15 cellular contexts compared by ENCODE assay signal in genomic region chr1:171467626-171468025, GRCh38.
"Had no signal": no experiment of that assay in that cellular context is flagged by ENCODE, and none has a peak within 500 bp of the region (broad histone marks: within the 10 kb centered on the region; RNA-seq: fewer than 3 reads in every experiment).

No MANE protein-coding gene starts in this region.

- H3K4me3 Mint-ChIP-seq: activated CD4-positive, alpha-beta T cell treated with anti-CD3 and anti-CD28 coated beads, Interleukin-2, amount 10 ng/mL, durations not matched to agents 7 days and 5 days; activated naive CD8-positive, alpha-beta T cell treated with anti-CD3 and anti-CD28 coated beads for 36 hours; activated T-helper 1 cell treated with anti-CD3 and anti-CD28 coated beads, Interleukin-12 subunit alpha, Interleukin-12 subunit beta, Interleukin-2, Interleukin-4 antibody, amounts not matched to agents 30 ng/mL and 10 ng/mL and 1 ng/mL, durations not matched to agents 14 hours and 24 hours and 36 hours; natural killer cell had no signal

- H3K27ac Mint-ChIP-seq: activated naive CD8-positive, alpha-beta T cell treated with anti-CD3 and anti-CD28 coated beads for 36 hours; activated T-helper 1 cell treated with anti-CD3 and anti-CD28 coated beads, Interleukin-12 subunit alpha, Interleukin-12 subunit beta, Interleukin-2, Interleukin-4 antibody, amounts not matched to agents 30 ng/mL and 10 ng/mL and 1 ng/mL, durations not matched to agents 14 hours and 24 hours and 36 hours; natural killer cell had no signal

- H3K27ac ChIP-seq: SJCRH30, transverse colon had no signal

- H3K36me3 Mint-ChIP-seq: activated naive CD8-positive, alpha-beta T cell treated with anti-CD3 and anti-CD28 coated beads for 36 hours; natural killer cell had no signal

- H3K27me3 Mint-ChIP-seq: activated CD4-positive, alpha-beta T cell treated with anti-CD3 and anti-CD28 coated beads, Interleukin-2, amount 10 ng/mL, durations not matched to agents 7 days and 5 days; activated naive CD8-positive, alpha-beta T cell treated with anti-CD3 and anti-CD28 coated beads for 36 hours had no signal

- H3K4me1 Mint-ChIP-seq: activated CD4-positive, alpha-beta T cell treated with anti-CD3 and anti-CD28 coated beads, Interleukin-2, amount 10 ng/mL, durations not matched to agents 7 days and 5 days; natural killer cell had no signal

- H3K4me3 ChIP-seq: SJCRH30, transverse colon had no signal

- ATAC-seq: left lobe of liver, natural killer cell had no signal

- H3K36me3 ChIP-seq: SJCRH30, transverse colon had no signal

- H3K27me3 ChIP-seq: SJCRH30, transverse colon had no signal

- H3K9me3 ChIP-seq: SJCRH30, transverse colon had no signal

- H3K9me3 Mint-ChIP-seq: activated CD4-positive, alpha-beta T cell treated with anti-CD3 and anti-CD28 coated beads, Interleukin-2, amount 10 ng/mL, durations not matched to agents 7 days and 5 days; activated naive CD8-positive, alpha-beta T cell treated with anti-CD3 and anti-CD28 coated beads for 36 hours; activated T-helper 1 cell treated with anti-CD3 and anti-CD28 coated beads, Interleukin-12 subunit alpha, Interleukin-12 subunit beta, Interleukin-2, Interleukin-4 antibody, amounts not matched to agents 30 ng/mL and 10 ng/mL and 1 ng/mL, durations not matched to agents 14 hours and 24 hours and 36 hours; natural killer cell had no signal

- H3K4me1 ChIP-seq: SJCRH30, transverse colon had no signal

- FAIRE-seq: islet of Langerhans had no signal

- DNase-seq: activated CD4-positive, alpha-beta T cell treated with anti-CD3 and anti-CD28 coated beads, Interleukin-2, amount 10 ng/mL, durations not matched to agents 7 days and 5 days; activated CD4-positive, CD25-positive, alpha-beta regulatory T cell; activated naive CD8-positive, alpha-beta T cell treated with anti-CD3 and anti-CD28 coated beads for 36 hours; natural killer cell; posterior cingulate gyrus; retina; SJCRH30; stimulated activated CD4-positive, alpha-beta T cell treated with anti-CD3 and anti-CD28 coated beads, Interleukin-15, amount 100 ng/mL, for 24 hours; stimulated activated CD4-positive, alpha-beta T cell treated with anti-CD3 and anti-CD28 coated beads, Interleukin-4, amount 100 ng/mL, for 1 hour; stimulated activated naive CD4-positive, alpha-beta T cell; SW 1271; transverse colon had no signal
